8 cellular contexts compared by ENCODE assay signal in genomic region chr11:14520086-14520901, GRCh38. TPM values are rescaled to one million over a fixed set of nuclear protein-coding genes. Genes with fewer than 3 reads are reported as not detected.
DNase-seq lines count a peak whose midpoint lies in the region; ATAC-seq and FAIRE-seq lines count a peak whose summit lies in the region.

Gene PSMA1 (minus strand): TSS chr11:14520386. CDS start chr11:14520299, 87 bp downstream.

- peak within 1 kb of the TSS; percentile 98 for H3K4me3 ChIP-seq in endocrine pancreas (ENCODE audit: control insufficient read depth, insufficient read depth, low read length)
- peak within 1 kb of the TSS; percentile 99 for H3K4me3 ChIP-seq in mesendoderm (ENCODE audit: low read length)

- FAIRE-seq in HTR-8/SVneo (lab: Jason Lieb, UNC), result peak; percentile 58

- H3K23ac ChIP-seq in mesendoderm (ENCODE audit: low read length), result peak within 1 kb of the TSS; percentile 56

- no peaks in the 10 kb centered on the region for H3K36me3 ChIP-seq in endocrine pancreas (ENCODE audit: control insufficient read depth, insufficient read depth, low read length)
- H3K36me3 ChIP-seq in mesendoderm (ENCODE audit: control insufficient read depth, insufficient read depth, low read length), result no peaks in the 10 kb centered on the region

- peak within 1 kb of the TSS; percentile 84 for H2BK5ac ChIP-seq in mesendoderm (ENCODE audit: low read length)

- H3K4me2 ChIP-seq in mesendoderm (ENCODE audit: low read length), result peak within 1 kb of the TSS; percentile 76

- peak within 1 kb of the TSS; percentile 39 for H4K8ac ChIP-seq in mesendoderm (ENCODE audit: low read depth, low read length)

- H2BK15ac ChIP-seq in mesendoderm (replicated peaks; ENCODE audit: low read depth), result no peak within 1 kb of the TSS

- peak; percentile 88 for ATAC-seq in GM21367 (IDR thresholded peaks at IDR 0.05; ENCODE audit: unreplicated experiment)

- H3K27me3 ChIP-seq in endocrine pancreas (ENCODE audit: control insufficient read depth, insufficient read depth, low read length) (no peaks in the 10 kb centered on the region), mesendoderm (ENCODE audit: insufficient read depth, low read length, poor library complexity) (no peaks in the 10 kb centered on the region)

- H3K56ac ChIP-seq in mesendoderm (ENCODE audit: low read length), result peak within 1 kb of the TSS; percentile 98

- WGBS in mesendoderm (ENCODE audit: extremely low coverage, insufficient coverage, low lambda C conversion rate), result no CpG with 5 or more reads among the region's 55 CpGs

- H3K18ac ChIP-seq in mesendoderm (ENCODE audit: low read length), result peak within 1 kb of the TSS; percentile 72

- DNase-seq in COR-L47 (lab: John Stamatoyannopoulos, UW), result peak; percentile 94
- DNase-seq in HTR-8/SVneo (ENCODE audit: insufficient read length, low spot score), result peak; percentile 91
- peak; percentile 98 for DNase-seq in NOMO-1 treated with dmso at 0.1 percent for 144 hours (lab: John Stamatoyannopoulos, UW; ENCODE audit: unreplicated experiment)
- DNase-seq in activated CD8-positive, alpha-beta memory T cell treated with anti-CD3 and anti-CD28 coated beads for 48 hours (ENCODE audit: low read depth in 2 of 3, low spot score in 2 of 3), result peak; percentile 68 to 87 (median 78)
- peak; percentile 99 for DNase-seq in mesendoderm
- DNase-seq in stimulated activated CD8-positive, alpha-beta memory T cell treated with anti-CD3 and anti-CD28 coated beads, Interleukin-15, amount 100 ng/mL, for 1 hour (ENCODE audit: low read depth), result peak; percentile 82

- no peaks in the 10 kb centered on the region for H3K9me3 ChIP-seq in endocrine pancreas (ENCODE audit: control insufficient read depth, low read length)

- H3K27ac ChIP-seq in mesendoderm (ENCODE audit: low read depth, low read length), result peak within 1 kb of the TSS; percentile 87

- H3K79me1 ChIP-seq in mesendoderm (ENCODE audit: low read length), result peaks cover 6% of the 10 kb centered on the region

- H2BK120ac ChIP-seq in mesendoderm (ENCODE audit: low read depth, low read length), result peak within 1 kb of the TSS; percentile 31

- H2AK5ac ChIP-seq in mesendoderm (ENCODE audit: low read length), result no peak within 1 kb of the TSS

- H3K79me2 ChIP-seq in mesendoderm (ENCODE audit: control insufficient read depth, insufficient read depth, low read length), result peaks cover 14% of the 10 kb centered on the region

- H3K4me1 ChIP-seq in endocrine pancreas (ENCODE audit: control insufficient read depth, insufficient read depth, low read length) (peaks cover 9% of the 10 kb centered on the region), mesendoderm (ENCODE audit: control insufficient read depth, low read depth, low read length) (no peaks in the 10 kb centered on the region)

- H4K5ac ChIP-seq in mesendoderm (ENCODE audit: low read length), result peak within 1 kb of the TSS; percentile 44

- H3K4ac ChIP-seq in mesendoderm (ENCODE audit: low read depth, low read length), result peak within 1 kb of the TSS; percentile 82

- H3K9ac ChIP-seq in endocrine pancreas (ENCODE audit: control insufficient read depth, insufficient read depth, low read length) (peak within 1 kb of the TSS; percentile 97), mesendoderm (ENCODE audit: low read length) (peak within 1 kb of the TSS; percentile 98)

RNA-seq across cellular contexts. Expression of gene PSMA1, which starts in this region (rescaled TPM):
- polyA plus RNA-seq in mesendoderm (2013, experiment 1 of 2), result 282 TPM
- 280 TPM for polyA plus RNA-seq in mesendoderm (2013, experiment 2 of 2)

Comparison
In these comparisons a context has a peak if more than half of its experiments do, and no peak if none do; other contexts are left out.
1. Peak in every context shown above with its lines: DNase-seq, ATAC-seq, H3K4me3 ChIP-seq and H3K27ac ChIP-seq.